ENCODE assay signal across 9 cellular contexts in the genomic region with DNA sequence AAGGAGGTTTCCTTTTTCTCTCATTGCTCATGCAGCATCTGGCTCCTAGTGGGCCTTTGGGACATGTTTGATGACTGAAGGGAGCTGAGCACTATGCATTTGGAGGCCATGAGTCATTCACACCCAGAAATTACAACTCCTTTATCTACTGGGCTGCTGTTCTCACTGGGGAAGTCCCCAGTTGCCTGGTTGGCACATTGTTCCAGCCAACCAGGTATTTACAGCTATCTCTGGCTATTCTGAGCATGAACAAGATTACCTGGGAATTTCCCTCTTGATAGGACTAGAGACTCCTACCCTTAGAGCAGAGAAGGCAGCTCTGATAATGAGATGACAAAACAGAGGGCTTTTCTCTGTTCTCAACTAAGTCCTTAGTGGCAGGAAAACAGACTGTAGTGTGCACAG.
DNase-seq lines count a peak whose midpoint lies in the region; ATAC-seq, FAIRE-seq and TF ChIP-seq lines count a peak whose summit lies in the region.
"Had no signal": no experiment of that assay in that cellular context is flagged by ENCODE, and none has a peak within 500 bp of the region (broad histone marks: within the 10 kb centered on the region; RNA-seq: fewer than 3 reads in every experiment).

No MANE protein-coding gene starts in this region.

- H3K4me2 ChIP-seq in KMS-11, result peak overlapping the region; percentile 40

- H3K27me3 ChIP-seq in KMS-11 (ENCODE audit: insufficient read depth, low read depth) (no peaks in the 10 kb centered on the region), body of pancreas (no peaks in the 10 kb centered on the region), psoas muscle (ENCODE audit: insufficient read depth in 3 of 3, low read length in 2 of 3) (no peaks in the 10 kb centered on the region)

- FAIRE-seq in GM12891 (lab: Jason Lieb, UNC), result no peak
- no peak for FAIRE-seq in HTR-8/SVneo (lab: Jason Lieb, UNC)

- H3K79me2 ChIP-seq in KMS-11 (ENCODE audit: insufficient read depth, low read depth), result peaks cover 7% of the 10 kb centered on the region; the same call in 1 of the 2 replicates

- H3K9me3 ChIP-seq in body of pancreas, result no peaks in the 10 kb centered on the region
- peaks cover 8% of the 10 kb centered on the region for H3K9me3 ChIP-seq in psoas muscle

- H2AFZ ChIP-seq in KMS-11 (ENCODE audit: low read depth), result no peak overlapping the region

- TF ChIP-seq CTCF in KMS-11 (conservative IDR thresholded peaks at IDR 0.05; ENCODE audit: low read depth, low read length) (no peak), body of pancreas (IDR thresholded peaks at IDR 0.05) (peak in 4 of 7 experiments; percentile 11 to 22 (median 14)), psoas muscle (IDR thresholded peaks at IDR 0.05) (no peak)

- peak overlapping the region; percentile 35; the same call in 1 of the 2 replicates for H3K27ac ChIP-seq in KMS-11
- H3K27ac ChIP-seq in body of pancreas, result peak overlapping the region; percentile 46 to 75 (median 68)
- peak overlapping the region; percentile 39 for H3K27ac ChIP-seq in psoas muscle

- no peaks in the 10 kb centered on the region for H4K20me1 ChIP-seq in KMS-11 (ENCODE audit: insufficient read depth)

- H3K9ac ChIP-seq in KMS-11, result no peak overlapping the region

- H3K36me3 ChIP-seq in KMS-11 (ENCODE audit: insufficient read depth) (no peaks in the 10 kb centered on the region), body of pancreas (replicated peaks in 1 of 2; ENCODE audit: insufficient read depth in 1 of 2, low read depth in 2 of 2) (no peaks in the 10 kb centered on the region), psoas muscle (ENCODE audit: insufficient read depth in 1 of 2, low read depth in 1 of 2) (no peaks in the 10 kb centered on the region)

- intact Hi-C loops in body of pancreas (cut with DNase I), result no loop called here
- intact Hi-C loops in psoas muscle (cut with DNase I), result no loop called here

- ATAC-seq in GM21529 (IDR thresholded peaks at IDR 0.05; ENCODE audit: unreplicated experiment), result peak; percentile 90
- ATAC-seq in body of pancreas, result peak; percentile 97
- ATAC-seq in psoas muscle, result peak; percentile 77 to 96 (median 86)
- ATAC-seq: Panc1 had no signal

- H3K4me1 ChIP-seq in KMS-11 (ENCODE audit: low read depth, poor library complexity, severe bottlenecking), result peaks cover 35% of the 10 kb centered on the region
- peaks cover 48% of the 10 kb centered on the region for H3K4me1 ChIP-seq in body of pancreas
- H3K4me1 ChIP-seq in psoas muscle, result peaks cover 40% of the 10 kb centered on the region

- TF ChIP-seq POLR2A in GM12891 (IDR thresholded peaks at IDR 0.05; ENCODE audit: low read depth, low read length) (no peak), body of pancreas (IDR thresholded peaks at IDR 0.05) (no peak)

- DNase-seq in GM12891 (ENCODE audit: insufficient read length, low spot score) (peak; percentile 12), body of pancreas (peak; percentile 65 to 84 (median 76)), psoas muscle (no peak), mesenteric fat pad (ENCODE audit: low spot score) (no peak), hippocampal formation (lab: John Stamatoyannopoulos, UW) (no peak), HTR-8/SVneo (ENCODE audit: insufficient read length, low spot score) (no peak)

- H3K4me3 ChIP-seq in KMS-11 (IDR thresholded peaks at IDR 0.05; ENCODE audit: insufficient read depth, low read depth, low read length) (no peak overlapping the region), body of pancreas (no peak overlapping the region), psoas muscle (no peak overlapping the region)

TF ChIP-seq in GM12891, 5 proteins besides CTCF, POLR2A, EP300 and RAD21:
- TF ChIP-seq PAX5 (IDR thresholded peaks at IDR 0.05; ENCODE audit: insufficient read depth, low read length, severe bottlenecking) (no peak), SPI1 (IDR thresholded peaks at IDR 0.05; ENCODE audit: low read depth, low read length) (0 out of 2 replicates have a peak, but pooled peaks have one; percentile 12)

Comparison
In these comparisons a context has a peak if more than half of its experiments do, and no peak if none do; other contexts are left out.
1. DNase-seq: peak in GM12891 (single experiment) and body of pancreas (4 of 4); none in psoas muscle (0 of 2), mesenteric fat pad (single experiment), hippocampal formation (0 of 2) and HTR-8/SVneo (single experiment).
2. CTCF ChIP-seq: peak in body of pancreas (4 of 7); none in KMS-11 (single experiment) and psoas muscle (single experiment).
3. Peak in every context shown above with its lines, with median percentiles within 50 percentile points of each other: ATAC-seq and H3K27ac ChIP-seq.